In genomic region chr9:128372188-128372641, GRCh38 we compare ENCODE assay signal across 8 cellular contexts. TPM values are rescaled to one million over a fixed set of nuclear protein-coding genes. Genes with fewer than 3 reads are reported as not detected.
DNase-seq lines count a peak whose midpoint lies in the region; ATAC-seq, FAIRE-seq and TF ChIP-seq lines count a peak whose summit lies in the region.

No MANE protein-coding gene starts in this region.

- POLR2A ChIA-PET in HepG2 (lab: Yijun Ruan, JAX): interaction anchor here (0.9 to 1.9 kb wide), 5 partner anchors 10 to 133 kb away, joined by 3 to 11 read pairs (median 5); partner anchors contain the start of genes GLE1, GOLGA2, SLC27A4 and SWI5

- H3K27me3 ChIP-seq in HepG2 (ENCODE audit: control insufficient read depth in 1 of 2, insufficient read depth in 2 of 2, low read length in 2 of 2) (peaks cover 0 to 3% of the 10 kb centered on the region in 2 experiments; a peak in 1 of 5 replicates), thymus (ENCODE audit: control insufficient read depth, insufficient read depth) (no peaks in the 10 kb centered on the region)

- H3K27ac Mint-ChIP-seq in stimulated activated naive CD8-positive, alpha-beta T cell treated with anti-CD3 and anti-CD28 coated beads, Interleukin-15, Interleukin-2, amounts not matched to agents 100 ng/mL and 50 ng/mL, for 24 hours: peak overlapping the region; percentile 95

- no peaks in the 10 kb centered on the region for H3K27me3 Mint-ChIP-seq in stimulated activated naive CD8-positive, alpha-beta T cell treated with anti-CD3 and anti-CD28 coated beads, Interleukin-15, Interleukin-2, amounts not matched to agents 100 ng/mL and 50 ng/mL, for 24 hours

- peak overlapping the region; percentile 95 for H3K9ac ChIP-seq in HepG2 (ENCODE audit: insufficient read depth, low read depth, low read length)

- TF ChIP-seq RAD21 in HepG2 (CRISPR knock-in tag; IDR thresholded peaks at IDR 0.05): no peak

- DNase-seq in stimulated activated naive CD8-positive, alpha-beta T cell treated with anti-CD3 and anti-CD28 coated beads, Interleukin-15, Interleukin-2, amounts not matched to agents 100 U/mL and 50 U/mL, for 24 hours: no peak
- peak; percentile 50 for DNase-seq in astrocyte of the hippocampus (ENCODE audit: low read depth, low spot score)
- no peak for DNase-seq in HepG2 (ENCODE audit: low spot score)
- no peak for DNase-seq in T-helper 9 cell
- no peak for DNase-seq in NCI-H146 treated with DMSO at 0.1 percent for 48 hours (lab: John Stamatoyannopoulos, UW; ENCODE audit: unreplicated experiment)

- H3K79me2 ChIP-seq in HepG2 (ENCODE audit: insufficient read depth, low read length): peaks cover 41% of the 10 kb centered on the region

- H3K9me3 ChIP-seq in HepG2 (ENCODE audit: low read length): no peaks in the 10 kb centered on the region
- no peaks in the 10 kb centered on the region for H3K9me3 ChIP-seq in thymus (ENCODE audit: control insufficient read depth)

- peaks cover 1 to 13% of the 10 kb centered on the region in 2 experiments; a peak in 1 of 5 replicates for H3K36me3 ChIP-seq in HepG2 (replicated peaks in 1 of 2; ENCODE audit: control insufficient read depth in 1 of 2, insufficient read depth in 2 of 2, low read length in 2 of 2)
- peaks cover 12% of the 10 kb centered on the region for H3K36me3 ChIP-seq in thymus (ENCODE audit: control insufficient read depth, insufficient read depth)

- peak overlapping the region; percentile 77 for H3K4me2 ChIP-seq in HepG2 (ENCODE audit: low read depth, low read length)

- H3K4me3 Mint-ChIP-seq in stimulated activated naive CD8-positive, alpha-beta T cell treated with anti-CD3 and anti-CD28 coated beads, Interleukin-15, Interleukin-2, amounts not matched to agents 100 ng/mL and 50 ng/mL, for 24 hours: peak overlapping the region; percentile 98

- H4K20me1 ChIP-seq in HepG2 (ENCODE audit: insufficient read depth, low read length): no peaks in the 10 kb centered on the region

- no peak for ATAC-seq in stimulated activated naive CD8-positive, alpha-beta T cell treated with anti-CD3 and anti-CD28 coated beads, Interleukin-15, Interleukin-2, amounts not matched to agents 100 U/mL and 50 U/mL, for 24 hours
- no peak for ATAC-seq in HepG2
- no peak for ATAC-seq in GM21367 (IDR thresholded peaks at IDR 0.05; ENCODE audit: unreplicated experiment)

- no TSS peak for BruUV-seq in HepG2 (replicated peaks; lab: Mats Ljungman, UMichigan)

- peaks cover 34% of the 10 kb centered on the region for H3K4me1 Mint-ChIP-seq in stimulated activated naive CD8-positive, alpha-beta T cell treated with anti-CD3 and anti-CD28 coated beads, Interleukin-15, Interleukin-2, amounts not matched to agents 100 ng/mL and 50 ng/mL, for 24 hours (ENCODE audit: low read depth)

- no peak overlapping the region for H2AFZ ChIP-seq in HepG2 (ENCODE audit: low read length)

- no peaks in the 10 kb centered on the region for H3K9me3 Mint-ChIP-seq in stimulated activated naive CD8-positive, alpha-beta T cell treated with anti-CD3 and anti-CD28 coated beads, Interleukin-15, Interleukin-2, amounts not matched to agents 100 ng/mL and 50 ng/mL, for 24 hours

- 5% methylated on average over 4 of the region's 4 CpGs for WGBS in HepG2 (ENCODE audit: low lambda C conversion rate)
- 31% methylated on average over 4 of the region's 4 CpGs for WGBS in thymus

- CTCF ChIA-PET in HepG2 (lab: Yijun Ruan, JAX; ENCODE audit: low intra/inter-chr PET ratio, low total read pairs): no interaction called here

- H3K36me3 Mint-ChIP-seq in stimulated activated naive CD8-positive, alpha-beta T cell treated with anti-CD3 and anti-CD28 coated beads, Interleukin-15, Interleukin-2, amounts not matched to agents 100 ng/mL and 50 ng/mL, for 24 hours (ENCODE audit: low read depth): peaks cover 26% of the 10 kb centered on the region

- in situ Hi-C loops in HepG2 (cut with HindIII; ENCODE audit: extremely low pct_ligation_motif_present, low pct_unique_long_range_greater_than_20kb): no loop called here

- H3K4me1 ChIP-seq in HepG2 (ENCODE audit: insufficient read depth, low read length) (peaks cover 15% of the 10 kb centered on the region), thymus (ENCODE audit: control insufficient read depth, insufficient read depth, low read length) (peaks cover 10% of the 10 kb centered on the region)

- peak overlapping the region; percentile 87 to 92 (median 92) for H3K4me3 ChIP-seq in HepG2 (replicated peaks in 1 of 3; ENCODE audit: insufficient read depth in 1 of 3, low read depth in 2 of 3, low read length in 3 of 3)
- peak overlapping the region; percentile 64 for H3K4me3 ChIP-seq in thymus (ENCODE audit: low read length)

- no peak for TF ChIP-seq CTCF in HepG2 (CRISPR knock-in tag; IDR thresholded peaks at IDR 0.05)

- FAIRE-seq in HepG2 (lab: Jason Lieb, UNC): peak; percentile 36

- intact Hi-C loops in HepG2 (cut with micrococcal nuclease; ENCODE audit: unreplicated experiment): no loop called here

- TF ChIP-seq POLR2A in HepG2 (IDR thresholded peaks at IDR 0.05; ENCODE audit: insufficient read depth in 1 of 2, low read depth in 2 of 2, low read length in 2 of 2): no peak

- TF ChIP-seq EP300 in HepG2 (IDR thresholded peaks at IDR 0.05; ENCODE audit: low read depth in 2 of 2, low read length in 2 of 2) (no peak), HepG2 (CRISPR knock-in tag; IDR thresholded peaks at IDR 0.05; ENCODE audit: borderline replicate concordance) (no peak)

- H3K27ac ChIP-seq in HepG2 (ENCODE audit: extremely low read length, insufficient read depth, low read length) (peak overlapping the region; percentile 63), thymus (ENCODE audit: low read depth) (no peak overlapping the region)

RNA-seq across cellular contexts. Expression of gene URM1, which starts 1.0 kb away (rescaled TPM):
- total RNA-seq in HepG2 (2016; rRNA removed; fragmentation: Illumina TruSeq; extraction: Trizol): 37.1 and 42.1 TPM in 2 replicates
- total RNA-seq in HepG2 (2016; cell fraction: cytosol; rRNA removed; fragmentation: Illumina TruSeq; extraction: Trizol; ENCODE audit: low read depth): 7.2 and 8.5 TPM in 2 replicates
- total RNA-seq in HepG2 (2016; cell fraction: insoluble cytoplasmic fraction; rRNA removed; fragmentation: Illumina TruSeq; extraction: Trizol): 34.5 and 46.1 TPM in 2 replicates
- total RNA-seq in HepG2 (2016; cell fraction: membrane; rRNA removed; fragmentation: Illumina TruSeq; extraction: Trizol): 23.0 and 25.4 TPM in 2 replicates
- total RNA-seq in HepG2 (2016; cell fraction: nucleus; rRNA removed; fragmentation: Illumina TruSeq; extraction: Trizol): 19.0 and 24.0 TPM in 2 replicates
- polyA plus RNA-seq in HepG2 (2011; rRNA removed): 41.3 and 51.5 TPM in 2 replicates
- 28.0 and 37.2 TPM in 2 replicates for polyA plus RNA-seq in HepG2 (2011; cell fraction: cytosol; rRNA removed)
- 80.9 and 98.9 TPM in 2 replicates for polyA plus RNA-seq in HepG2 (2011; cell fraction: nucleus; rRNA removed)
- polyA plus RNA-seq in HepG2 (2012): 44.2 and 48.1 TPM in 2 replicates
- 12.6 and 15.0 TPM in 2 replicates for polyA plus RNA-seq in HepG2 (2016; cell fraction: cytosol; fragmentation: Illumina TruSeq; extraction: Trizol; ENCODE audit: low read depth)
- 55.0 and 56.0 TPM in 2 replicates for polyA plus RNA-seq in HepG2 (2016; cell fraction: insoluble cytoplasmic fraction; fragmentation: Illumina TruSeq; extraction: Trizol; ENCODE audit: low read depth)
- polyA plus RNA-seq in HepG2 (2016; cell fraction: membrane; fragmentation: Illumina TruSeq; extraction: Trizol; ENCODE audit: low read depth): 24.9 and 27.1 TPM in 2 replicates
- 49.6 and 53.8 TPM in 2 replicates for polyA plus RNA-seq in HepG2 (2016; cell fraction: nucleus; fragmentation: Illumina TruSeq; extraction: Trizol; ENCODE audit: insufficient read depth, low read depth)
- 55.9 and 116 TPM in 2 replicates for polyA minus RNA-seq in HepG2 (2011; rRNA and poly(A)+ RNA removed; ENCODE audit: low replicate concordance)
- polyA minus RNA-seq in HepG2 (2011; cell fraction: cytosol; rRNA and poly(A)+ RNA removed): 13.8 and 16.4 TPM in 2 replicates
- 11.3 and 16.7 TPM in 2 replicates for polyA minus RNA-seq in HepG2 (2011; cell fraction: nucleus; rRNA and poly(A)+ RNA removed)
- polyA plus RNA-seq in thymus: 37.9 TPM

RNA-seq across cellular contexts. Expression of gene SLC27A4, which starts 31.9 kb away (rescaled TPM):
- total RNA-seq in HepG2 (2016; rRNA removed; fragmentation: Illumina TruSeq; extraction: Trizol): 9.3 and 18.8 TPM in 2 replicates
- total RNA-seq in HepG2 (2016; cell fraction: cytosol; rRNA removed; fragmentation: Illumina TruSeq; extraction: Trizol; ENCODE audit: low read depth): 6.3 and 6.8 TPM in 2 replicates
- total RNA-seq in HepG2 (2016; cell fraction: insoluble cytoplasmic fraction; rRNA removed; fragmentation: Illumina TruSeq; extraction: Trizol): 8.9 and 19.1 TPM in 2 replicates
- 17.4 and 19.4 TPM in 2 replicates for total RNA-seq in HepG2 (2016; cell fraction: membrane; rRNA removed; fragmentation: Illumina TruSeq; extraction: Trizol)
- 16.1 and 21.0 TPM in 2 replicates for total RNA-seq in HepG2 (2016; cell fraction: nucleus; rRNA removed; fragmentation: Illumina TruSeq; extraction: Trizol)
- polyA plus RNA-seq in HepG2 (2011; rRNA removed) (10.6 and 16.9 TPM in 2 replicates), thymus (20.7 TPM)
- polyA plus RNA-seq in HepG2 (2011; cell fraction: cytosol; rRNA removed): 12.5 and 14.4 TPM in 2 replicates
- 30.1 and 31.3 TPM in 2 replicates for polyA plus RNA-seq in HepG2 (2011; cell fraction: nucleus; rRNA removed)
- polyA plus RNA-seq in HepG2 (2012): 11.0 and 16.6 TPM in 2 replicates
- 5.9 and 7.6 TPM in 2 replicates for polyA plus RNA-seq in HepG2 (2016; cell fraction: cytosol; fragmentation: Illumina TruSeq; extraction: Trizol; ENCODE audit: low read depth)
- 10.5 and 13.4 TPM in 2 replicates for polyA plus RNA-seq in HepG2 (2016; cell fraction: insoluble cytoplasmic fraction; fragmentation: Illumina TruSeq; extraction: Trizol; ENCODE audit: low read depth)
- 14.0 and 17.0 TPM in 2 replicates for polyA plus RNA-seq in HepG2 (2016; cell fraction: membrane; fragmentation: Illumina TruSeq; extraction: Trizol; ENCODE audit: low read depth)
- 30.8 and 31.8 TPM in 2 replicates for polyA plus RNA-seq in HepG2 (2016; cell fraction: nucleus; fragmentation: Illumina TruSeq; extraction: Trizol; ENCODE audit: insufficient read depth, low read depth)
- polyA minus RNA-seq in HepG2 (2011; rRNA and poly(A)+ RNA removed; ENCODE audit: low replicate concordance): 44.7 and 85.4 TPM in 2 replicates
- 11.3 and 17.5 TPM in 2 replicates for polyA minus RNA-seq in HepG2 (2011; cell fraction: cytosol; rRNA and poly(A)+ RNA removed)
- polyA minus RNA-seq in HepG2 (2011; cell fraction: nucleus; rRNA and poly(A)+ RNA removed): 9.3 and 12.4 TPM in 2 replicates

RNA-seq across cellular contexts. Expression of gene CERCAM, which starts 48.4 kb away (rescaled TPM):
- total RNA-seq in HepG2 (2016; rRNA removed; fragmentation: Illumina TruSeq; extraction: Trizol): 4.2 and 9.0 TPM in 2 replicates
- 3.2 and 3.4 TPM in 2 replicates for total RNA-seq in HepG2 (2016; cell fraction: cytosol; rRNA removed; fragmentation: Illumina TruSeq; extraction: Trizol; ENCODE audit: low read depth)
- 2.8 and 8.0 TPM in 2 replicates for total RNA-seq in HepG2 (2016; cell fraction: insoluble cytoplasmic fraction; rRNA removed; fragmentation: Illumina TruSeq; extraction: Trizol)
- total RNA-seq in HepG2 (2016; cell fraction: membrane; rRNA removed; fragmentation: Illumina TruSeq; extraction: Trizol): 5.1 TPM in 2 replicates
- 10.5 and 11.6 TPM in 2 replicates for total RNA-seq in HepG2 (2016; cell fraction: nucleus; rRNA removed; fragmentation: Illumina TruSeq; extraction: Trizol)
- polyA plus RNA-seq in HepG2 (2011; rRNA removed): 17.1 and 19.6 TPM in 2 replicates
- 15.6 and 24.7 TPM in 2 replicates for polyA plus RNA-seq in HepG2 (2011; cell fraction: cytosol; rRNA removed)
- 52.1 and 62.8 TPM in 2 replicates for polyA plus RNA-seq in HepG2 (2011; cell fraction: nucleus; rRNA removed)
- 5.9 and 7.0 TPM in 2 replicates for polyA plus RNA-seq in HepG2 (2012)
- polyA plus RNA-seq in HepG2 (2016; cell fraction: cytosol; fragmentation: Illumina TruSeq; extraction: Trizol; ENCODE audit: low read depth): 4.7 and 5.3 TPM in 2 replicates
- 3.9 and 4.0 TPM in 2 replicates for polyA plus RNA-seq in HepG2 (2016; cell fraction: insoluble cytoplasmic fraction; fragmentation: Illumina TruSeq; extraction: Trizol; ENCODE audit: low read depth)
- 6.5 and 7.0 TPM in 2 replicates for polyA plus RNA-seq in HepG2 (2016; cell fraction: membrane; fragmentation: Illumina TruSeq; extraction: Trizol; ENCODE audit: low read depth)
- polyA plus RNA-seq in HepG2 (2016; cell fraction: nucleus; fragmentation: Illumina TruSeq; extraction: Trizol; ENCODE audit: insufficient read depth, low read depth): 18.8 and 19.8 TPM in 2 replicates
- 1.3 and 29.5 TPM in 2 replicates for polyA minus RNA-seq in HepG2 (2011; rRNA and poly(A)+ RNA removed; ENCODE audit: low replicate concordance)
- 9.5 and 10.8 TPM in 2 replicates for polyA minus RNA-seq in HepG2 (2011; cell fraction: cytosol; rRNA and poly(A)+ RNA removed)
- 8.8 and 10.6 TPM in 2 replicates for polyA minus RNA-seq in HepG2 (2011; cell fraction: nucleus; rRNA and poly(A)+ RNA removed)
- 3.1 TPM for polyA plus RNA-seq in thymus

RNA-seq across cellular contexts. Expression of gene COQ4, which starts 49.6 kb away (rescaled TPM):
- total RNA-seq in HepG2 (2016; rRNA removed; fragmentation: Illumina TruSeq; extraction: Trizol): 16.2 and 26.1 TPM in 2 replicates
- total RNA-seq in HepG2 (2016; cell fraction: cytosol; rRNA removed; fragmentation: Illumina TruSeq; extraction: Trizol; ENCODE audit: low read depth): 11.9 and 18.5 TPM in 2 replicates
- 14.1 and 27.2 TPM in 2 replicates for total RNA-seq in HepG2 (2016; cell fraction: insoluble cytoplasmic fraction; rRNA removed; fragmentation: Illumina TruSeq; extraction: Trizol)
- total RNA-seq in HepG2 (2016; cell fraction: membrane; rRNA removed; fragmentation: Illumina TruSeq; extraction: Trizol): 20.4 and 27.0 TPM in 2 replicates
- 19.9 and 21.8 TPM in 2 replicates for total RNA-seq in HepG2 (2016; cell fraction: nucleus; rRNA removed; fragmentation: Illumina TruSeq; extraction: Trizol)
- polyA plus RNA-seq in HepG2 (2011; rRNA removed): 36.0 and 37.5 TPM in 2 replicates
- 22.7 and 32.6 TPM in 2 replicates for polyA plus RNA-seq in HepG2 (2011; cell fraction: cytosol; rRNA removed)
- polyA plus RNA-seq in HepG2 (2011; cell fraction: nucleus; rRNA removed): 80.9 and 82.1 TPM in 2 replicates
- 17.6 and 19.0 TPM in 2 replicates for polyA plus RNA-seq in HepG2 (2012)
- polyA plus RNA-seq in HepG2 (2016; cell fraction: cytosol; fragmentation: Illumina TruSeq; extraction: Trizol; ENCODE audit: low read depth): 18.0 and 23.7 TPM in 2 replicates
- polyA plus RNA-seq in HepG2 (2016; cell fraction: insoluble cytoplasmic fraction; fragmentation: Illumina TruSeq; extraction: Trizol; ENCODE audit: low read depth): 17.7 and 21.6 TPM in 2 replicates
- 21.8 and 28.2 TPM in 2 replicates for polyA plus RNA-seq in HepG2 (2016; cell fraction: membrane; fragmentation: Illumina TruSeq; extraction: Trizol; ENCODE audit: low read depth)
- 60.0 and 62.1 TPM in 2 replicates for polyA plus RNA-seq in HepG2 (2016; cell fraction: nucleus; fragmentation: Illumina TruSeq; extraction: Trizol; ENCODE audit: insufficient read depth, low read depth)
- polyA minus RNA-seq in HepG2 (2011; rRNA and poly(A)+ RNA removed; ENCODE audit: low replicate concordance): 45.1 and 143 TPM in 2 replicates
- polyA minus RNA-seq in HepG2 (2011; cell fraction: cytosol; rRNA and poly(A)+ RNA removed): 10.4 and 12.0 TPM in 2 replicates
- 38.2 and 49.6 TPM in 2 replicates for polyA minus RNA-seq in HepG2 (2011; cell fraction: nucleus; rRNA and poly(A)+ RNA removed)
- 61.7 TPM for polyA plus RNA-seq in thymus

RNA-seq across cellular contexts. Expression of gene TRUB2, which starts 50.0 kb away (rescaled TPM):
- total RNA-seq in HepG2 (2016; rRNA removed; fragmentation: Illumina TruSeq; extraction: Trizol): 41.2 and 57.8 TPM in 2 replicates
- total RNA-seq in HepG2 (2016; cell fraction: cytosol; rRNA removed; fragmentation: Illumina TruSeq; extraction: Trizol; ENCODE audit: low read depth): 10.4 and 12.1 TPM in 2 replicates
- 45.4 and 61.4 TPM in 2 replicates for total RNA-seq in HepG2 (2016; cell fraction: insoluble cytoplasmic fraction; rRNA removed; fragmentation: Illumina TruSeq; extraction: Trizol)
- total RNA-seq in HepG2 (2016; cell fraction: membrane; rRNA removed; fragmentation: Illumina TruSeq; extraction: Trizol): 14.0 and 15.7 TPM in 2 replicates
- total RNA-seq in HepG2 (2016; cell fraction: nucleus; rRNA removed; fragmentation: Illumina TruSeq; extraction: Trizol): 16.3 and 19.3 TPM in 2 replicates
- polyA plus RNA-seq in HepG2 (2011; rRNA removed) (22.3 and 26.5 TPM in 2 replicates), thymus (14.9 TPM)
- polyA plus RNA-seq in HepG2 (2011; cell fraction: cytosol; rRNA removed): 15.5 and 18.8 TPM in 2 replicates
- 10.4 and 11.9 TPM in 2 replicates for polyA plus RNA-seq in HepG2 (2011; cell fraction: nucleus; rRNA removed)
- polyA plus RNA-seq in HepG2 (2012): 17.0 and 18.3 TPM in 2 replicates
- 8.5 and 10.6 TPM in 2 replicates for polyA plus RNA-seq in HepG2 (2016; cell fraction: cytosol; fragmentation: Illumina TruSeq; extraction: Trizol; ENCODE audit: low read depth)
- polyA plus RNA-seq in HepG2 (2016; cell fraction: insoluble cytoplasmic fraction; fragmentation: Illumina TruSeq; extraction: Trizol; ENCODE audit: low read depth): 47.4 and 47.7 TPM in 2 replicates
- 9.1 and 10.5 TPM in 2 replicates for polyA plus RNA-seq in HepG2 (2016; cell fraction: membrane; fragmentation: Illumina TruSeq; extraction: Trizol; ENCODE audit: low read depth)
- 23.3 and 26.5 TPM in 2 replicates for polyA plus RNA-seq in HepG2 (2016; cell fraction: nucleus; fragmentation: Illumina TruSeq; extraction: Trizol; ENCODE audit: insufficient read depth, low read depth)
- 28.6 and 113 TPM in 2 replicates for polyA minus RNA-seq in HepG2 (2011; rRNA and poly(A)+ RNA removed; ENCODE audit: low replicate concordance)
- 18.2 and 21.4 TPM in 2 replicates for polyA minus RNA-seq in HepG2 (2011; cell fraction: cytosol; rRNA and poly(A)+ RNA removed)
- 12.0 and 13.4 TPM in 2 replicates for polyA minus RNA-seq in HepG2 (2011; cell fraction: nucleus; rRNA and poly(A)+ RNA removed)
